Comparison of ENCODE assay signal across 9 cellular contexts in genomic region chr6:42928748-42929087, GRCh38. TPM values are rescaled to one million over a fixed set of nuclear protein-coding genes. Genes with fewer than 3 reads are reported as not detected.
A peak's percentile ranks its signal among the peaks of the same experiment; 100 is the strongest.
DNase-seq lines count a peak whose midpoint lies in the region; ATAC-seq, FAIRE-seq and TF ChIP-seq lines count a peak whose summit lies in the region.
"Had no signal": no experiment of that assay in that cellular context is flagged by ENCODE, and none has a peak within 500 bp of the region (broad histone marks: within the 10 kb centered on the region; RNA-seq: fewer than 3 reads in every experiment).

No MANE protein-coding gene starts in this region.

- TF ChIP-seq CTCF in A549 (IDR thresholded peaks at IDR 0.05) (no peak), NB4 (IDR thresholded peaks at IDR 0.05; ENCODE audit: low read depth, low read length) (no peak), cardiac fibroblast (IDR thresholded peaks at IDR 0.05; ENCODE audit: low read depth, low read length) (no peak)

- POLR2A ChIA-PET in A549 (lab: Yijun Ruan, JAX) = interaction anchor here (0.7 to 2.5 kb wide), 8 partner anchors 9 to 126 kb away, joined by 3 to 13 read pairs (median 6); partner anchors contain the start of genes CUL7, PEX6, PPP2R5D and RRP36

- H3K27ac ChIP-seq in A549 = peak overlapping the region; percentile 84 to 97
- H3K27ac ChIP-seq in mesodermal cell (ENCODE audit: low read depth, low read length, severe bottlenecking) = peak overlapping the region; percentile 94
- peak overlapping the region; percentile 17 to 88 for H3K27ac ChIP-seq in aorta (ENCODE audit: low read depth in 1 of 2, low read length in 2 of 2)

- H3K27me3 ChIP-seq in aorta (ENCODE audit: control insufficient read depth in 1 of 2, insufficient read depth in 2 of 2, low read length in 1 of 2) = no peaks in the 10 kb centered on the region

- no peaks in the 10 kb centered on the region for H3K9me3 ChIP-seq in A549
- no peaks in the 10 kb centered on the region for H3K9me3 ChIP-seq in mesodermal cell (ENCODE audit: control insufficient read depth, low read length)
- no peaks in the 10 kb centered on the region for H3K9me3 ChIP-seq in aorta (ENCODE audit: control insufficient read depth, low read length)

- peak overlapping the region; percentile 62 for H3K4me3 ChIP-seq in A549
- H3K4me3 ChIP-seq in NB4 (ENCODE audit: low read depth, low read length) = peak overlapping the region; percentile 82
- H3K4me3 ChIP-seq in cardiac fibroblast (replicated peaks in 1 of 2; ENCODE audit: low read depth in 2 of 2, low read length in 2 of 2) = peak overlapping the region; percentile 62 to 73
- H3K4me3 ChIP-seq in mesodermal cell (ENCODE audit: extremely low read depth, insufficient read depth, low read length, poor library complexity, severe bottlenecking) = peak overlapping the region; percentile 67
- peak overlapping the region; percentile 20 to 65 for H3K4me3 ChIP-seq in aorta (ENCODE audit: low read length in 2 of 2)

- 0% methylated on average over 6 of the region's 6 CpGs for WGBS in A549 (ENCODE audit: missing lambda C conversion rate)
- WGBS in mesodermal cell (ENCODE audit: insufficient coverage in 2 of 2), 2 experiments = 0 to 6% methylated on average over 2 to 5 of the region's 6 CpGs
- WGBS in aorta, 2 donors = 0 to 1% methylated on average over 6 of the region's 6 CpGs

- ATAC-seq in A549 = peak; percentile 1 to 35; a peak in 5 of 6 replicates
- peak; percentile 0 for ATAC-seq in GM19397 (IDR thresholded peaks at IDR 0.05; ENCODE audit: unreplicated experiment)
- ATAC-seq in aorta (ENCODE audit: low FRiP score) = peak; percentile 23
- no peak for ATAC-seq in HG03565 (IDR thresholded peaks at IDR 0.05; ENCODE audit: unreplicated experiment)

- no peak for FAIRE-seq in A549 (lab: Jason Lieb, UNC)

- DNase-seq in A549 (ENCODE audit: low read depth in 1 of 2, low spot score in 1 of 2) = peak in 1 of 2 experiments; percentile 17
- no peak for DNase-seq in NB4 (ENCODE audit: low read depth)
- no peak for DNase-seq in cardiac fibroblast (ENCODE audit: low read depth in 2 of 2)
- no peak for DNase-seq in aorta
- no peak for DNase-seq in NCI-H1417 treated with DMSO at 0.1 percent for 48 hours (lab: John Stamatoyannopoulos, UW)

- peak overlapping the region; percentile 77 for H3K4me2 ChIP-seq in A549

- H3K36me3 ChIP-seq in mesodermal cell (ENCODE audit: control insufficient read depth, insufficient read depth, low read length) = peaks cover 21% of the 10 kb centered on the region
- no peaks in the 10 kb centered on the region for H3K36me3 ChIP-seq in aorta (ENCODE audit: control insufficient read depth in 1 of 2, insufficient read depth in 2 of 2, low read length in 1 of 2)

- no peak for TF ChIP-seq EP300 in A549 (IDR thresholded peaks at IDR 0.05)

- TF ChIP-seq RAD21 in A549 (conservative IDR thresholded peaks at IDR 0.05 in 1 of 2, IDR thresholded peaks at IDR 0.05 in 1 of 2) = no peak

- H3K4me1 ChIP-seq in A549 (peaks cover 11% of the 10 kb centered on the region; the same call in 2 of the 3 replicates), mesodermal cell (ENCODE audit: control insufficient read depth, insufficient read depth, low read length, poor library complexity, severe bottlenecking) (peaks cover 25% of the 10 kb centered on the region), aorta (ENCODE audit: control insufficient read depth in 1 of 2, insufficient read depth in 2 of 2, low read length in 2 of 2) (no peaks in the 10 kb centered on the region)

- intact Hi-C loops in aorta (cut with DNase I) = loop anchor here in 1 of 2 donors (1.0 to 5.0 kb wide), 2 partner anchors 85 to 124 kb away; partner anchors contain the start of genes CUL7 and MEA1

- TF ChIP-seq POLR2A in A549 (IDR thresholded peaks at IDR 0.05; ENCODE audit: low read length) (no peak), NB4 (IDR thresholded peaks at IDR 0.05; ENCODE audit: extremely low read depth, insufficient read length) (no peak)

- CTCF ChIA-PET in A549 (lab: Yijun Ruan, JAX) = interaction anchor here (1.0 to 3.0 kb wide), 4 partner anchors 24 to 215 kb away, joined by 3 to 14 read pairs (median 3); no protein-coding TSS in a partner anchor

TF ChIP-seq in A549, 52 proteins besides CTCF, POLR2A, EP300 and RAD21:
- TF ChIP-seq PHF8 (IDR thresholded peaks at IDR 0.05; ENCODE audit: borderline replicate concordance, low read depth) (0 out of 2 replicates have a peak, but pooled peaks have one; percentile 34), ELK1 (IDR thresholded peaks at IDR 0.05; ENCODE audit: low read depth, low read length) (no peak), CBX2 (IDR thresholded peaks at IDR 0.05; ENCODE audit: borderline replicate concordance, low read depth) (no peak)

RNA-seq across cellular contexts. Expression of gene CNPY3, which starts 0.6 kb away (rescaled TPM):
- polyA plus RNA-seq in A549 (2011; rRNA removed) = 28.2 and 30.3 TPM in 2 replicates
- 34.5 and 35.9 TPM in 2 replicates for polyA plus RNA-seq in A549 (2012; cell fraction: cytosol; rRNA removed)
- polyA plus RNA-seq in A549 (2012; cell fraction: nucleus; rRNA removed) = 30.6 and 32.0 TPM in 2 replicates
- 31.9 to 39.4 TPM (median 38.5 TPM) in 3 replicates for polyA plus RNA-seq in A549 (2017; fragmentation: RNase III; extraction: RNeasy Plus Mini Kit Qiagen cat#74134 plus additional on column Dnase treatment)
- 20.7 and 23.6 TPM in 2 replicates for polyA minus RNA-seq in A549 (2011; rRNA and poly(A)+ RNA removed)
- polyA plus RNA-seq in mesodermal cell (2013, experiment 1 of 2) = 86.7 TPM
- polyA plus RNA-seq in mesodermal cell (2013, experiment 2 of 2) = 71.4 TPM
- 10 to 100 TPM; 28.8 to 50.1 TPM for total RNA-seq in aorta
- polyA plus RNA-seq in aorta = 10 to 100 TPM; 28.3 to 36.1 TPM

RNA-seq across cellular contexts. Expression of gene PTCRA, which starts 12.9 kb away (rescaled TPM):
- polyA plus RNA-seq in A549 (2011; rRNA removed) = not detected in 2 replicates
- polyA plus RNA-seq in A549 (2012; cell fraction: cytosol; rRNA removed) = not detected in 2 replicates
- polyA plus RNA-seq in A549 (2012; cell fraction: nucleus; rRNA removed) = not detected in 2 replicates
- polyA plus RNA-seq in A549 (2017; fragmentation: RNase III; extraction: RNeasy Plus Mini Kit Qiagen cat#74134 plus additional on column Dnase treatment) = not detected in 3 replicates
- polyA minus RNA-seq in A549 (2011; rRNA and poly(A)+ RNA removed) = not detected in 2 replicates
- 0.55 TPM for polyA plus RNA-seq in mesodermal cell (2013, experiment 1 of 2)
- polyA plus RNA-seq in mesodermal cell (2013, experiment 2 of 2) = 0.91 TPM
- total RNA-seq in aorta = not detected
- polyA plus RNA-seq in aorta = not detected
- total RNA-seq: lung microvascular endothelial cell had no signal

RNA-seq across cellular contexts. Expression of gene GNMT, which starts 31.8 kb away (rescaled TPM):
- 0.12 TPM in 2 replicates for polyA plus RNA-seq in A549 (2011; rRNA removed)
- 0.23 and 0.24 TPM in 2 replicates for polyA plus RNA-seq in A549 (2012; cell fraction: cytosol; rRNA removed)
- 0.33 and 1.6 TPM in 2 replicates for polyA plus RNA-seq in A549 (2012; cell fraction: nucleus; rRNA removed)
- polyA plus RNA-seq in A549 (2017; fragmentation: RNase III; extraction: RNeasy Plus Mini Kit Qiagen cat#74134 plus additional on column Dnase treatment) = 0.23 to 0.32 TPM (median 0.31 TPM) in 3 replicates
- 0.25 TPM in 1 of 2 replicates, not detected in the other for polyA minus RNA-seq in A549 (2011; rRNA and poly(A)+ RNA removed)
- polyA plus RNA-seq in mesodermal cell (2013, experiment 1 of 2) = 1.8 TPM
- polyA plus RNA-seq in mesodermal cell (2013, experiment 2 of 2) = 1.5 TPM
- total RNA-seq in aorta = 1 to 10 TPM in 1 of 2 donors, under 1 TPM in 1; 0.88 to 1.2 TPM
- polyA plus RNA-seq in aorta = 1 to 10 TPM in 1 of 2 donors, not detected in 1; 1.2 TPM

RNA-seq across cellular contexts. Expression of gene RPL7L1, which starts 49.3 kb away (rescaled TPM):
- polyA plus RNA-seq in A549 (2011; rRNA removed) = 46.4 and 65.2 TPM in 2 replicates
- 21.5 and 25.9 TPM in 2 replicates for polyA plus RNA-seq in A549 (2012; cell fraction: cytosol; rRNA removed)
- polyA plus RNA-seq in A549 (2012; cell fraction: nucleus; rRNA removed) = 8.0 and 15.2 TPM in 2 replicates
- polyA plus RNA-seq in A549 (2017; fragmentation: RNase III; extraction: RNeasy Plus Mini Kit Qiagen cat#74134 plus additional on column Dnase treatment) = 82.5 to 101 TPM (median 84.1 TPM) in 3 replicates
- 30.5 and 31.1 TPM in 2 replicates for polyA minus RNA-seq in A549 (2011; rRNA and poly(A)+ RNA removed)
- 77.5 TPM for polyA plus RNA-seq in mesodermal cell (2013, experiment 1 of 2)
- polyA plus RNA-seq in mesodermal cell (2013, experiment 2 of 2) = 78.3 TPM
- total RNA-seq in aorta = 10 to 100 TPM; 57.8 to 59.0 TPM
- polyA plus RNA-seq in aorta = 10 to 100 TPM; 41.9 to 54.5 TPM

RNA-seq across cellular contexts. Expression of gene PEX6, which starts 50.3 kb away (rescaled TPM):
- polyA plus RNA-seq in A549 (2011; rRNA removed) (4.6 TPM in 2 replicates), A549 (2017; fragmentation: RNase III; extraction: RNeasy Plus Mini Kit Qiagen cat#74134 plus additional on column Dnase treatment) (8.3 to 9.5 TPM (median 8.6 TPM) in 3 replicates), aorta (10 to 100 TPM; 13.8 to 22.0 TPM)
- polyA plus RNA-seq in A549 (2012; cell fraction: cytosol; rRNA removed) = 6.5 and 8.4 TPM in 2 replicates
- 23.6 and 28.3 TPM in 2 replicates for polyA plus RNA-seq in A549 (2012; cell fraction: nucleus; rRNA removed)
- polyA minus RNA-seq in A549 (2011; rRNA and poly(A)+ RNA removed) = 5.9 and 8.6 TPM in 2 replicates
- 8.7 TPM for polyA plus RNA-seq in mesodermal cell (2013, experiment 1 of 2)
- 6.6 TPM for polyA plus RNA-seq in mesodermal cell (2013, experiment 2 of 2)
- total RNA-seq in aorta = 10 to 100 TPM; 11.7 to 16.1 TPM
